Comparison of ENCODE assay signal across 26 cellular contexts in genomic region chr20:61447950-61448349, GRCh38.
DNase-seq lines count a peak whose midpoint lies in the region; ATAC-seq and TF ChIP-seq lines count a peak whose summit lies in the region.
"Had no signal": no experiment of that assay in that cellular context is flagged by ENCODE, and none has a peak within 500 bp of the region (broad histone marks: within the 10 kb centered on the region; RNA-seq: fewer than 3 reads in every experiment).

No MANE protein-coding gene starts in this region.

- H3K27ac ChIP-seq in endodermal cell (ENCODE audit: low read depth, low read length), result no peak overlapping the region
- H3K27ac ChIP-seq: C4-2B, KMS-11, right lobe of liver had no signal

- peak overlapping the region; percentile 45 for H3K27ac Mint-ChIP-seq in endodermal cell
- H3K27ac Mint-ChIP-seq in effector memory CD8-positive, alpha-beta T cell, result no peak overlapping the region
- H3K27ac Mint-ChIP-seq: activated naive CD8-positive, alpha-beta T cell treated with anti-CD3 and anti-CD28 coated beads, Interleukin-2, amount 50 U/mL, for 24 hours; activated T-cell treated with anti-CD3 and anti-CD28 coated beads, Interleukin-2, amount 50 U/mL, for 24 hours; stimulated activated effector memory CD8-positive, alpha-beta T cell treated with anti-CD3 and anti-CD28 coated beads, Interleukin-12 subunit alpha, Interleukin-12 subunit beta, amount 100 ng/mL, for 72 hours; type B pancreatic cell had no signal

- H3K4me1 Mint-ChIP-seq in endodermal cell, result peaks cover 52% of the 10 kb centered on the region
- H3K4me1 Mint-ChIP-seq in effector memory CD8-positive, alpha-beta T cell (ENCODE audit: low read depth in 2 of 2), result no peaks in the 10 kb centered on the region
- H3K4me1 Mint-ChIP-seq: activated naive CD8-positive, alpha-beta T cell treated with anti-CD3 and anti-CD28 coated beads, Interleukin-2, amount 50 U/mL, for 24 hours; central memory CD8-positive, alpha-beta T cell; stimulated activated effector memory CD8-positive, alpha-beta T cell treated with anti-CD3 and anti-CD28 coated beads, Interleukin-12 subunit alpha, Interleukin-12 subunit beta, amount 100 ng/mL, for 72 hours had no signal

- no peaks in the 10 kb centered on the region for H3K9me3 ChIP-seq in endodermal cell (ENCODE audit: control insufficient read depth, low read length)
- H3K9me3 ChIP-seq: right lobe of liver had no signal

- H3K27me3 ChIP-seq in H7 (ENCODE audit: control insufficient read depth, insufficient read depth, low read length) (no peaks in the 10 kb centered on the region; the same call in 1 of the 2 replicates), endodermal cell (ENCODE audit: control insufficient read depth, insufficient read depth, low read length, poor library complexity, severe bottlenecking) (no peaks in the 10 kb centered on the region)
- H3K27me3 ChIP-seq: right lobe of liver had no signal

- H3K36me3 ChIP-seq in H7 (replicated peaks; ENCODE audit: control insufficient read depth, insufficient read depth, low read length) (no peaks in the 10 kb centered on the region), endodermal cell (ENCODE audit: control insufficient read depth, insufficient read depth, low read length) (no peaks in the 10 kb centered on the region)
- H3K36me3 ChIP-seq: right lobe of liver had no signal

- TF ChIP-seq CTCF in endodermal cell (conservative IDR thresholded peaks at IDR 0.05), result no peak

- H3K4me3 ChIP-seq in H7 (ENCODE audit: insufficient read depth, low read depth, low read length) (no peak overlapping the region), endodermal cell (ENCODE audit: low read length) (peak overlapping the region; percentile 12)
- H3K4me3 ChIP-seq: lung, right lobe of liver had no signal

- H3K27me3 Mint-ChIP-seq in endodermal cell (ENCODE audit: insufficient read depth), result no peaks in the 10 kb centered on the region
- no peaks in the 10 kb centered on the region for H3K27me3 Mint-ChIP-seq in effector memory CD8-positive, alpha-beta T cell
- H3K27me3 Mint-ChIP-seq: activated naive CD8-positive, alpha-beta T cell treated with anti-CD3 and anti-CD28 coated beads, Interleukin-2, amount 50 U/mL, for 24 hours; type B pancreatic cell had no signal

- peaks cover 16% of the 10 kb centered on the region for H3K4me1 ChIP-seq in endodermal cell (ENCODE audit: control insufficient read depth, insufficient read depth, low read length)
- H3K4me1 ChIP-seq: right lobe of liver had no signal

- no peak overlapping the region for H3K9ac ChIP-seq in endodermal cell (ENCODE audit: extremely low read depth, low read length, poor library complexity, severe bottlenecking)
- H3K9ac ChIP-seq: KMS-11 had no signal

- H3K4me3 Mint-ChIP-seq in endodermal cell, result no peak overlapping the region
- H3K4me3 Mint-ChIP-seq in effector memory CD8-positive, alpha-beta T cell, result no peak overlapping the region
- H3K4me3 Mint-ChIP-seq: activated naive CD8-positive, alpha-beta T cell treated with anti-CD3 and anti-CD28 coated beads, Interleukin-2, amount 50 U/mL, for 24 hours; activated T-cell treated with anti-CD3 and anti-CD28 coated beads, Interleukin-2, amount 50 U/mL, for 24 hours; central memory CD8-positive, alpha-beta T cell; stimulated activated effector memory CD8-positive, alpha-beta T cell treated with anti-CD3 and anti-CD28 coated beads, Interleukin-12 subunit alpha, Interleukin-12 subunit beta, amount 100 ng/mL, for 72 hours; type B pancreatic cell had no signal

- DNase-seq in H7, result peak; percentile 71
- DNase-seq in NCI-H1417 treated with DMSO at 0.1 percent for 48 hours (lab: John Stamatoyannopoulos, UW), result peak; percentile 56
- DNase-seq in endodermal cell, result peak; percentile 70
- DNase-seq in midbrain (lab: John Stamatoyannopoulos, UW), result peak; percentile 38
- no peak for DNase-seq in effector memory CD8-positive, alpha-beta T cell
- DNase-seq: activated CD4-positive, alpha-beta T cell treated with anti-CD3 and anti-CD28 coated beads for 48 hours; activated CD8-positive, alpha-beta memory T cell treated with anti-CD3 and anti-CD28 coated beads for 24 hours; activated gamma-delta T cell treated with Interleukin-2 at 50 U/mL for 16 hours; activated naive CD8-positive, alpha-beta T cell treated with anti-CD3 and anti-CD28 coated beads, Interleukin-2, amount 50 U/mL, for 24 hours; activated T-cell treated with anti-CD3 and anti-CD28 coated beads, Interleukin-2, amount 50 U/mL, for 24 hours; Calu3; GOT3; MM.1S; NCI-H510A treated with DMSO at 0.1 percent for 48 hours; right lobe of liver; SHP77; stimulated activated CD4-positive, alpha-beta T cell treated with anti-CD3 and anti-CD28 coated beads, Interleukin-4, amount 100 ng/mL, for 1 hour had no signal

- 32 to 48% methylated on average over 6 of the region's 6 CpGs for WGBS in endodermal cell (ENCODE audit: insufficient coverage in 1 of 2, insufficient read length in 1 of 2), 2 experiments

- H3K9me3 Mint-ChIP-seq in endodermal cell, result no peaks in the 10 kb centered on the region
- H3K9me3 Mint-ChIP-seq in effector memory CD8-positive, alpha-beta T cell, result peaks cover 0 to 1% of the 10 kb centered on the region in 2 donors
- H3K9me3 Mint-ChIP-seq: central memory CD8-positive, alpha-beta T cell; stimulated activated effector memory CD8-positive, alpha-beta T cell treated with anti-CD3 and anti-CD28 coated beads, Interleukin-12 subunit alpha, Interleukin-12 subunit beta, amount 100 ng/mL, for 72 hours; type B pancreatic cell had no signal

- no peak for ATAC-seq in effector memory CD8-positive, alpha-beta T cell (replicated peaks)
- ATAC-seq in HG02970 (IDR thresholded peaks at IDR 0.05; ENCODE audit: low FRiP score, unreplicated experiment) (no peak), GM18498 (IDR thresholded peaks at IDR 0.05; ENCODE audit: unreplicated experiment) (no peak)
- ATAC-seq: activated naive CD8-positive, alpha-beta T cell treated with anti-CD3 and anti-CD28 coated beads, Interleukin-2, amount 50 U/mL, for 24 hours; Panc1; right lobe of liver; stimulated activated effector memory CD8-positive, alpha-beta T cell treated with anti-CD3 and anti-CD28 coated beads, Interleukin-12 subunit alpha, Interleukin-12 subunit beta, amount 100 ng/mL, for 72 hours had no signal

- H3K36me3 Mint-ChIP-seq in endodermal cell (ENCODE audit: low read depth), result no peaks in the 10 kb centered on the region
- no peaks in the 10 kb centered on the region for H3K36me3 Mint-ChIP-seq in effector memory CD8-positive, alpha-beta T cell (ENCODE audit: insufficient read depth)
- H3K36me3 Mint-ChIP-seq: stimulated activated effector memory CD8-positive, alpha-beta T cell treated with anti-CD3 and anti-CD28 coated beads, Interleukin-12 subunit alpha, Interleukin-12 subunit beta, amount 100 ng/mL, for 72 hours; type B pancreatic cell had no signal

Comparison
In these comparisons a context has a peak if more than half of its experiments do, and no peak if none do; other contexts are left out.
1. DNase-seq: peak in H7 (single experiment), NCI-H1417 treated with DMSO at 0.1 percent for 48 hours (single experiment), endodermal cell (single experiment) and midbrain (single experiment); none in effector memory CD8-positive, alpha-beta T cell (0 of 3).